In genomic region chr6:84605308-84605707, GRCh38 we compare ENCODE assay signal across 21 cellular contexts.
A peak's percentile ranks its signal among the peaks of the same experiment; 100 is the strongest.
DNase-seq lines count a peak whose midpoint lies in the region; TF ChIP-seq lines count a peak whose summit lies in the region.
"Had no signal": no experiment of that assay in that cellular context is flagged by ENCODE, and none has a peak within 500 bp of the region (broad histone marks: within the 10 kb centered on the region; RNA-seq: fewer than 3 reads in every experiment).

No MANE protein-coding gene starts in this region.

- POLR2A ChIA-PET in activated CD4-positive, alpha-beta memory T cell treated with anti-CD3 and anti-CD28 coated beads, Interleukin-2, amount 10 ng/mL, durations not matched to agents 7 days and 5 days (lab: Charles Lee) = no interaction called here

- no peaks in the 10 kb centered on the region for H3K36me3 Mint-ChIP-seq in activated CD4-positive, alpha-beta memory T cell treated with anti-CD3 and anti-CD28 coated beads, Interleukin-2, amount 10 ng/mL, durations not matched to agents 7 days and 5 days (ENCODE audit: low read depth)
- H3K36me3 Mint-ChIP-seq: CD14-positive monocyte; CD8-positive, alpha-beta memory T cell had no signal

- H3K4me2 ChIP-seq in osteoblast (ENCODE audit: insufficient read depth, low read length) = peak overlapping the region; percentile 4
- H3K4me2 ChIP-seq: BLaER1 treated with 17β-estradiol and CSF1 and Interleukin-3, amounts not matched to agents 10 nM and 100 nM; GM23338 had no signal

- H3K27ac ChIP-seq in ACC112 (ENCODE audit: low read depth, low read length) (no peak overlapping the region), osteoblast (ENCODE audit: low read depth, low read length) (no peak overlapping the region)
- H3K27ac ChIP-seq: 22Rv1; BLaER1 treated with 17β-estradiol and CSF1 and Interleukin-3, amounts not matched to agents 10 nM and 100 nM had no signal

- H3K36me3 ChIP-seq in ACC112 (ENCODE audit: insufficient read depth, low read length) = 0 out of 2 replicates have a peak, but pooled peaks cover 2% of the 10 kb centered on the region
- H3K36me3 ChIP-seq in adipocyte (ENCODE audit: control insufficient read depth, insufficient read depth, low read length, severe bottlenecking) = no peaks in the 10 kb centered on the region
- no peaks in the 10 kb centered on the region for H3K36me3 ChIP-seq in osteoblast (ENCODE audit: insufficient read depth, low read length)
- H3K36me3 ChIP-seq: BE2C; BLaER1 treated with 17β-estradiol and CSF1 and Interleukin-3, amounts not matched to agents 10 nM and 100 nM had no signal

- no peak for TF ChIP-seq CTCF in osteoblast (IDR thresholded peaks at IDR 0.05; ENCODE audit: extremely low read depth, low read depth, low read length)

- H3K4me3 Mint-ChIP-seq in activated CD4-positive, alpha-beta memory T cell treated with anti-CD3 and anti-CD28 coated beads, Interleukin-2, amount 10 ng/mL, durations not matched to agents 7 days and 5 days = no peak overlapping the region
- H3K4me3 Mint-ChIP-seq: CD14-positive monocyte; CD4-positive, alpha-beta T cell; CD8-positive, alpha-beta memory T cell; GM23338; H9 had no signal

- H3K4me1 Mint-ChIP-seq in activated CD4-positive, alpha-beta memory T cell treated with anti-CD3 and anti-CD28 coated beads, Interleukin-2, amount 10 ng/mL, durations not matched to agents 7 days and 5 days = no peaks in the 10 kb centered on the region
- H3K4me1 Mint-ChIP-seq: CD14-positive monocyte; CD8-positive, alpha-beta memory T cell; GM23338; H9 had no signal

- DNase-seq in adipocyte (ENCODE audit: low read depth) = peak; percentile 12
- DNase-seq in fibroblast of gingiva (ENCODE audit: low read depth) = peak; percentile 29
- no peak for DNase-seq in osteoblast (ENCODE audit: insufficient read length, low spot score, missing footprints)
- DNase-seq in activated T-cell treated with anti-CD3 and anti-CD28 coated beads for 4 hours = no peak
- DNase-seq in DMS114 treated with DMSO at 0.1 percent for 48 hours (lab: John Stamatoyannopoulos, UW; ENCODE audit: unreplicated experiment) = no peak
- no peak for DNase-seq in activated CD4-positive, alpha-beta memory T cell treated with anti-CD3 and anti-CD28 coated beads, Interleukin-2, amount 10 ng/mL, durations not matched to agents 7 days and 5 days
- DNase-seq: ACHN; AML-193; BE2C; CD4-positive, alpha-beta T cell; CD8-positive, alpha-beta memory T cell; DMS 273 treated with DMSO at 0.1 percent for 48 hours; DMS53; DMS79 treated with DMSO at 0.1 percent for 48 hours; GF-D8; H9 had no signal

- no peaks in the 10 kb centered on the region for H3K27me3 ChIP-seq in ACC112 (ENCODE audit: insufficient read depth, low read length)
- H3K27me3 ChIP-seq in adipocyte (replicated peaks; ENCODE audit: control insufficient read depth, insufficient read depth, low read length) = no peaks in the 10 kb centered on the region
- no peaks in the 10 kb centered on the region for H3K27me3 ChIP-seq in osteoblast (ENCODE audit: insufficient read depth, low read length)
- H3K27me3 ChIP-seq: BE2C; BLaER1 treated with 17β-estradiol and CSF1 and Interleukin-3, amounts not matched to agents 10 nM and 100 nM had no signal

- H2AFZ ChIP-seq in ACC112 (ENCODE audit: low read length, unreplicated experiment) (peak overlapping the region; percentile 34), osteoblast (ENCODE audit: low read length) (no peak overlapping the region)
- H2AFZ ChIP-seq: GM23338 had no signal

- H3K9me3 ChIP-seq in adipocyte (ENCODE audit: control insufficient read depth, low read length) = no peaks in the 10 kb centered on the region
- H3K9me3 ChIP-seq in osteoblast (ENCODE audit: low read depth, low read length) = no peaks in the 10 kb centered on the region
- H3K9me3 ChIP-seq: BE2C; BLaER1 treated with 17β-estradiol and CSF1 and Interleukin-3, amounts not matched to agents 10 nM and 100 nM had no signal

- H4K20me1 ChIP-seq in osteoblast (ENCODE audit: insufficient read depth, low read length) = no peaks in the 10 kb centered on the region
- H4K20me1 ChIP-seq: BLaER1 treated with 17β-estradiol and CSF1 and Interleukin-3, amounts not matched to agents 10 nM and 100 nM had no signal

- H3K4me1 ChIP-seq in ACC112 (ENCODE audit: control insufficient read depth, insufficient read depth, low read length, unreplicated experiment) (peaks cover 9% of the 10 kb centered on the region), adipocyte (ENCODE audit: control insufficient read depth, insufficient read depth, low read length) (peaks cover 29% of the 10 kb centered on the region), osteoblast (ENCODE audit: insufficient read depth, low read length) (peaks cover 16% of the 10 kb centered on the region)
- H3K4me1 ChIP-seq: BE2C had no signal

- no peaks in the 10 kb centered on the region for H3K79me2 ChIP-seq in ACC112 (ENCODE audit: control insufficient read depth, insufficient read depth, low read length, unreplicated experiment)
- H3K79me2 ChIP-seq in osteoblast (ENCODE audit: insufficient read depth, low read length) = no peaks in the 10 kb centered on the region

- H3K9ac ChIP-seq in adipocyte (ENCODE audit: low read length) = peak overlapping the region; percentile 58
- H3K9ac ChIP-seq: BLaER1 treated with 17β-estradiol and CSF1 and Interleukin-3, amounts not matched to agents 10 nM and 100 nM had no signal

- CTCF ChIA-PET in activated CD4-positive, alpha-beta memory T cell treated with anti-CD3 and anti-CD28 coated beads, Interleukin-2, amount 10 ng/mL, durations not matched to agents 7 days and 5 days (lab: Charles Lee) = no interaction called here

- H3K4me3 ChIP-seq in ACC112 (ENCODE audit: low read depth, low read length) = no peak overlapping the region
- no peak overlapping the region for H3K4me3 ChIP-seq in adipocyte (ENCODE audit: low read length)
- H3K4me3 ChIP-seq in osteoblast (ENCODE audit: insufficient read depth, low read length) = no peak overlapping the region
- H3K4me3 ChIP-seq: BLaER1 treated with 17β-estradiol and CSF1 and Interleukin-3, amounts not matched to agents 10 nM and 100 nM; GM23338 had no signal

- no peaks in the 10 kb centered on the region for H3K9me3 Mint-ChIP-seq in activated CD4-positive, alpha-beta memory T cell treated with anti-CD3 and anti-CD28 coated beads, Interleukin-2, amount 10 ng/mL, durations not matched to agents 7 days and 5 days

- no peak overlapping the region for H3K27ac Mint-ChIP-seq in activated CD4-positive, alpha-beta memory T cell treated with anti-CD3 and anti-CD28 coated beads, Interleukin-2, amount 10 ng/mL, durations not matched to agents 7 days and 5 days
- H3K27ac Mint-ChIP-seq: CD14-positive monocyte; CD4-positive, alpha-beta T cell; CD8-positive, alpha-beta memory T cell; GM23338; H9 had no signal

- H3K27me3 Mint-ChIP-seq in activated CD4-positive, alpha-beta memory T cell treated with anti-CD3 and anti-CD28 coated beads, Interleukin-2, amount 10 ng/mL, durations not matched to agents 7 days and 5 days = no peaks in the 10 kb centered on the region
- H3K27me3 Mint-ChIP-seq: CD4-positive, alpha-beta T cell; CD8-positive, alpha-beta memory T cell had no signal

Comparison
In these comparisons a context has a peak if more than half of its experiments do, and no peak if none do; other contexts are left out.
1. DNase-seq: peak in adipocyte (single experiment) and fibroblast of gingiva (single experiment); none in osteoblast (single experiment), activated T-cell treated with anti-CD3 and anti-CD28 coated beads for 4 hours (single experiment), DMS114 treated with DMSO at 0.1 percent for 48 hours (single experiment) and activated CD4-positive, alpha-beta memory T cell treated with anti-CD3 and anti-CD28 coated beads, Interleukin-2, amount 10 ng/mL, durations not matched to agents 7 days and 5 days (single experiment).